ENCODE assay signal across 18 cellular contexts in the genomic region with DNA sequence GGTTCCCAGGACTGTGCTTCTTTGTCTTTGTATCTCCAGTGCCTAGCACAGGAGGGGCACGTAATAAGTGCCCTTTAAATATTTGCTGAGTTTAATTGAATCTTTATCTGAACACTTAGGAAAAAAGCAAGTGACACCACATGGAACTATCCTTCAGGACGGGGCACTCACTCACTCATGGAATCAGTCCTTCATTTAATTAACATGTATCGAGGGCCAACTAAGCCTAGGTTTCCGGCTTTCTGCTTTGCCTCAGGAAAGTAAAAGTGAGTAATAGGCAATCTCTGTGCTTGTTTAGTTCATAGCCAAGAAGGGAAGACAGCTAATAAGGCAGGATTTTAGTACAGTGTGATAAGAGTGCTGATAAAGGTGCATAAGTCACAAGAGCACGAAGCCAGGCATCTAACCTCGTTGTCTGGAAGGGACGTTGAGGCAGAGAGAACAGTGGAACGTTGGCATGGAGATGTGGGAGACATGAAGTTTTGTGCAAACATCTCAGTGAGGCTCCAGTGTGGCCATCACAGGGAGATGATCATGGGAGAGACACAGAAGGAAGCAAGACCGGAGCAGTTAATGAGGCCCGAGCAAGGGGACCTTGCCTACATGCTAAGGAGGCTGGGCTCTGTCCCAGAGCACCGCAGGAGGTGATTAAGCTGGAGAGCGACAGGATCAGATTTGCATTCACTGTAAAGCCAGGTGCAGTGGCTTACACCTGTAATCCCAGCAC.
"Had no signal": no experiment of that assay in that cellular context is flagged by ENCODE, and none has a peak within 500 bp of the region (broad histone marks: within the 10 kb centered on the region; RNA-seq: fewer than 3 reads in every experiment).

No MANE protein-coding gene starts in this region.

- H3K27me3 ChIP-seq: vagina had no signal

- H3K9me3 ChIP-seq: transverse colon, vagina had no signal

- H3K36me3 ChIP-seq: transverse colon, vagina had no signal

- H3K27ac ChIP-seq: epithelial cell of prostate, skin epidermis, transverse colon, vagina had no signal

- H3K4me3 ChIP-seq: skin epidermis, transverse colon, vagina had no signal

- H3K4me1 ChIP-seq: transverse colon, vagina had no signal

- DNase-seq: activated CD4-positive, alpha-beta T cell treated with anti-CD3 and anti-CD28 coated beads, Interleukin-2, amount 10 ng/mL, durations not matched to agents 24 days and 14 days; activated CD4-positive, CD25-positive, alpha-beta regulatory T cell; activated CD8-positive, alpha-beta memory T cell treated with anti-CD3 and anti-CD28 coated beads for 24 hours; activated naive CD4-positive, alpha-beta T cell; activated naive CD8-positive, alpha-beta T cell treated with anti-CD3 and anti-CD28 coated beads, Interleukin-2, amount 10 ng/mL, durations not matched to agents 7 days and 5 days; aorta; dermis blood vessel endothelial cell; effector memory CD8-positive, alpha-beta T cell; foreskin melanocyte; occipital lobe; right cardiac atrium; stimulated activated CD4-positive, alpha-beta T cell treated with anti-CD3 and anti-CD28 coated beads, Interleukin-15, amount 100 ng/mL, for 24 hours; stimulated activated CD4-positive, alpha-beta T cell treated with anti-CD3 and anti-CD28 coated beads, Interleukin-4, amount 100 ng/mL, for 1 hour; stimulated activated naive CD4-positive, alpha-beta T cell treated with Interleukin-2 at 50 U/mL for 16 hours; transverse colon had no signal
